ENCODE assay signal across 27 cellular contexts in genomic region chr2:239197146-239197545, GRCh38.
DNase-seq lines count a peak whose midpoint lies in the region; ATAC-seq lines count a peak whose summit lies in the region.
"Had no signal": no experiment of that assay in that cellular context is flagged by ENCODE, and none has a peak within 500 bp of the region (broad histone marks: within the 10 kb centered on the region; RNA-seq: fewer than 3 reads in every experiment).

No MANE protein-coding gene starts in this region.

- H3K9me3 Mint-ChIP-seq in CD4-positive, CD25-positive, alpha-beta regulatory T cell, result peaks cover 0 to 2% (median 0%) of the 10 kb centered on the region in 7 donors
- no peaks in the 10 kb centered on the region for H3K9me3 Mint-ChIP-seq in stimulated activated effector memory CD8-positive, alpha-beta T cell treated with anti-CD3 and anti-CD28 coated beads, Interleukin-12 subunit alpha, Interleukin-12 subunit beta, amount 100 ng/mL, for 72 hours
- H3K9me3 Mint-ChIP-seq: activated CD8-positive, alpha-beta T cell treated with anti-CD3 and anti-CD28 coated beads for 36 hours; natural killer cell treated with Interleukin-12 subunit alpha and Interleukin-12 subunit beta and Interleukin-15 and Interleukin-18, amount 100 ng/mL, for 72 hours; stimulated activated naive CD8-positive, alpha-beta T cell treated with anti-CD3 and anti-CD28 coated beads, Interleukin-15, Interleukin-2, amounts not matched to agents 100 ng/mL and 50 ng/mL, for 24 hours had no signal

- peaks cover 3 to 33% (median 11%) of the 10 kb centered on the region in 4 donors for H3K4me1 Mint-ChIP-seq in CD4-positive, CD25-positive, alpha-beta regulatory T cell
- peaks cover 11% of the 10 kb centered on the region for H3K4me1 Mint-ChIP-seq in T-helper 17 cell
- H3K4me1 Mint-ChIP-seq in stimulated activated effector memory CD8-positive, alpha-beta T cell treated with anti-CD3 and anti-CD28 coated beads, Interleukin-12 subunit alpha, Interleukin-12 subunit beta, amount 100 ng/mL, for 72 hours, result peaks cover 18% of the 10 kb centered on the region

- H3K27ac Mint-ChIP-seq in CD4-positive, CD25-positive, alpha-beta regulatory T cell, result peak overlapping the region in 2 of 3 donors; percentile 33 to 85
- peak overlapping the region; percentile 27 for H3K27ac Mint-ChIP-seq in T-helper 17 cell
- peak overlapping the region; percentile 8 for H3K27ac Mint-ChIP-seq in stimulated activated effector memory CD8-positive, alpha-beta T cell treated with anti-CD3 and anti-CD28 coated beads, Interleukin-12 subunit alpha, Interleukin-12 subunit beta, amount 100 ng/mL, for 72 hours
- H3K27ac Mint-ChIP-seq: activated CD8-positive, alpha-beta T cell treated with anti-CD3 and anti-CD28 coated beads for 36 hours; natural killer cell treated with Interleukin-12 subunit alpha and Interleukin-12 subunit beta and Interleukin-15 and Interleukin-18, amount 100 ng/mL, for 72 hours; stimulated activated naive CD8-positive, alpha-beta T cell treated with anti-CD3 and anti-CD28 coated beads, Interleukin-15, Interleukin-2, amounts not matched to agents 100 ng/mL and 50 ng/mL, for 24 hours had no signal

- H3K27me3 ChIP-seq in CD4-positive, CD25-positive, alpha-beta regulatory T cell (ENCODE audit: control insufficient read depth, insufficient read depth, low read length), result no peaks in the 10 kb centered on the region
- H3K27me3 ChIP-seq: BE2C, esophagus squamous epithelium, foreskin keratinocyte, pancreas, thyroid gland had no signal

- no peaks in the 10 kb centered on the region for H3K4me1 ChIP-seq in CD4-positive, CD25-positive, alpha-beta regulatory T cell (ENCODE audit: control insufficient read depth, insufficient read depth, low read length, poor library complexity, severe bottlenecking)
- H3K4me1 ChIP-seq: BE2C, foreskin keratinocyte, pancreas had no signal

- peaks cover 28% of the 10 kb centered on the region for H3K36me3 ChIP-seq in CD4-positive, CD25-positive, alpha-beta regulatory T cell (ENCODE audit: control insufficient read depth, insufficient read depth, low read length)
- H3K36me3 ChIP-seq: pancreas, thyroid gland had no signal

- H3K4me3 ChIP-seq in CD4-positive, CD25-positive, alpha-beta regulatory T cell (ENCODE audit: low read depth, low read length), result no peak overlapping the region
- H3K4me3 ChIP-seq: esophagus squamous epithelium, lung, pancreas, thyroid gland had no signal

- no peaks in the 10 kb centered on the region for H3K9me3 ChIP-seq in CD4-positive, CD25-positive, alpha-beta regulatory T cell (ENCODE audit: control insufficient read depth in 2 of 2, low read length in 2 of 2)
- H3K9me3 ChIP-seq in T-helper 17 cell (ENCODE audit: control insufficient read depth, low read length, poor library complexity, severe bottlenecking), result no peaks in the 10 kb centered on the region
- H3K9me3 ChIP-seq: BE2C, esophagus squamous epithelium, pancreas, thyroid gland had no signal

- no peak for ATAC-seq in CD4-positive, CD25-positive, alpha-beta regulatory T cell (ENCODE audit: low read depth in 2 of 2)
- ATAC-seq in T-helper 17 cell, result no peak
- no peak for ATAC-seq in stimulated activated effector memory CD8-positive, alpha-beta T cell treated with anti-CD3 and anti-CD28 coated beads, Interleukin-12 subunit alpha, Interleukin-12 subunit beta, amount 100 ng/mL, for 72 hours
- ATAC-seq in GM21381 (IDR thresholded peaks at IDR 0.05; ENCODE audit: unreplicated experiment), result no peak
- ATAC-seq in GM19035 (IDR thresholded peaks at IDR 0.05; ENCODE audit: unreplicated experiment), result no peak
- ATAC-seq in HG02763 (IDR thresholded peaks at IDR 0.05; ENCODE audit: unreplicated experiment), result no peak
- ATAC-seq: activated CD8-positive, alpha-beta T cell treated with anti-CD3 and anti-CD28 coated beads for 36 hours; foreskin keratinocyte; natural killer cell treated with Interleukin-12 subunit alpha and Interleukin-12 subunit beta and Interleukin-15 and Interleukin-18, amount 100 ng/mL, for 72 hours; pancreas had no signal

- H3K4me3 Mint-ChIP-seq in CD4-positive, CD25-positive, alpha-beta regulatory T cell, result no peak overlapping the region
- H3K4me3 Mint-ChIP-seq in T-helper 17 cell, result no peak overlapping the region
- H3K4me3 Mint-ChIP-seq in stimulated activated effector memory CD8-positive, alpha-beta T cell treated with anti-CD3 and anti-CD28 coated beads, Interleukin-12 subunit alpha, Interleukin-12 subunit beta, amount 100 ng/mL, for 72 hours, result no peak overlapping the region
- H3K4me3 Mint-ChIP-seq: activated CD8-positive, alpha-beta T cell treated with anti-CD3 and anti-CD28 coated beads for 36 hours; natural killer cell treated with Interleukin-12 subunit alpha and Interleukin-12 subunit beta and Interleukin-15 and Interleukin-18, amount 100 ng/mL, for 72 hours; stimulated activated naive CD8-positive, alpha-beta T cell treated with anti-CD3 and anti-CD28 coated beads, Interleukin-15, Interleukin-2, amounts not matched to agents 100 ng/mL and 50 ng/mL, for 24 hours had no signal

- no peak for DNase-seq in CD4-positive, CD25-positive, alpha-beta regulatory T cell
- no peak for DNase-seq in T-helper 17 cell
- peak; percentile 72 for DNase-seq in mesenteric fat pad (ENCODE audit: low spot score)
- no peak for DNase-seq in stimulated activated effector memory CD8-positive, alpha-beta T cell treated with anti-CD3 and anti-CD28 coated beads, Interleukin-12 subunit alpha, Interleukin-12 subunit beta, amount 100 ng/mL, for 72 hours (ENCODE audit: low spot score in 2 of 2)
- no peak for DNase-seq in KG1 (lab: John Stamatoyannopoulos, UW)
- DNase-seq: ACHN; activated CD8-positive, alpha-beta T cell treated with anti-CD3 and anti-CD28 coated beads for 36 hours; activated T-cell treated with anti-CD3 and anti-CD28 coated beads, Interleukin-2, amount 50 U/mL, for 1 hour; BE2C; cerebellar nuclear complex; EL; esophagus squamous epithelium; foreskin keratinocyte; IMR-90; kidney glomerular epithelial cell; NCI-H146; NCI-H345; NCI-H69; stimulated activated CD4-positive, alpha-beta T cell treated with anti-CD3 and anti-CD28 coated beads, Interleukin-2, amount 100 ng/mL, for 24 hours; thyroid gland had no signal

- no peaks in the 10 kb centered on the region for H3K27me3 Mint-ChIP-seq in CD4-positive, CD25-positive, alpha-beta regulatory T cell
- no peaks in the 10 kb centered on the region for H3K27me3 Mint-ChIP-seq in T-helper 17 cell
- H3K27me3 Mint-ChIP-seq: activated CD8-positive, alpha-beta T cell treated with anti-CD3 and anti-CD28 coated beads for 36 hours; natural killer cell treated with Interleukin-12 subunit alpha and Interleukin-12 subunit beta and Interleukin-15 and Interleukin-18, amount 100 ng/mL, for 72 hours; stimulated activated naive CD8-positive, alpha-beta T cell treated with anti-CD3 and anti-CD28 coated beads, Interleukin-15, Interleukin-2, amounts not matched to agents 100 ng/mL and 50 ng/mL, for 24 hours had no signal

- no peak overlapping the region for H3K27ac ChIP-seq in CD4-positive, CD25-positive, alpha-beta regulatory T cell (ENCODE audit: insufficient read depth, low read length, poor library complexity, severe bottlenecking)
- H3K27ac ChIP-seq: foreskin keratinocyte, pancreas, thyroid gland had no signal

- peaks cover 26% of the 10 kb centered on the region for H3K36me3 Mint-ChIP-seq in CD4-positive, CD25-positive, alpha-beta regulatory T cell
- H3K36me3 Mint-ChIP-seq in T-helper 17 cell (ENCODE audit: low read depth), result no peaks in the 10 kb centered on the region
- peaks cover 6% of the 10 kb centered on the region for H3K36me3 Mint-ChIP-seq in stimulated activated effector memory CD8-positive, alpha-beta T cell treated with anti-CD3 and anti-CD28 coated beads, Interleukin-12 subunit alpha, Interleukin-12 subunit beta, amount 100 ng/mL, for 72 hours
- H3K36me3 Mint-ChIP-seq: natural killer cell treated with Interleukin-12 subunit alpha and Interleukin-12 subunit beta and Interleukin-15 and Interleukin-18, amount 100 ng/mL, for 72 hours had no signal

Comparison
In these comparisons a context has a peak if more than half of its experiments do, and no peak if none do; other contexts are left out.
1. H3K27ac Mint-ChIP-seq: peak in every context shown above with its lines; median percentile 59 in CD4-positive, CD25-positive, alpha-beta regulatory T cell; 27 in T-helper 17 cell; 8 in stimulated activated effector memory CD8-positive, alpha-beta T cell treated with anti-CD3 and anti-CD28 coated beads, Interleukin-12 subunit alpha, Interleukin-12 subunit beta, amount 100 ng/mL, for 72 hours.